In genomic region chr3:194396897-194397756, GRCh38 we compare ENCODE assay signal across 8 cellular contexts. TPM values are rescaled to one million over a fixed set of nuclear protein-coding genes. Genes with fewer than 3 reads are reported as not detected.
A peak's percentile ranks its signal among the peaks of the same experiment; 100 is the strongest.
DNase-seq lines count a peak whose midpoint lies in the region; ATAC-seq and TF ChIP-seq lines count a peak whose summit lies in the region.

No MANE protein-coding gene starts in this region.

- peaks cover 65% of the 10 kb centered on the region for H3K27me3 ChIP-seq in skeletal muscle satellite cell (ENCODE audit: control insufficient read depth, insufficient read depth, low read length)

- DNase-seq in activated CD4-positive, alpha-beta T cell treated with anti-CD3 and anti-CD28 coated beads for 36 hours = peak; percentile 58
- DNase-seq in epithelial cell of esophagus (ENCODE audit: low read depth) = peak; percentile 64
- no peak for DNase-seq in lower leg skin (ENCODE audit: low spot score in 2 of 2)
- no peak for DNase-seq in mucosa of gallbladder (ENCODE audit: low spot score)
- DNase-seq in SKM-1 (lab: John Stamatoyannopoulos, UW; ENCODE audit: unreplicated experiment) = no peak

- peak overlapping the region; percentile 67 for H3K4me3 Mint-ChIP-seq in activated CD4-positive, alpha-beta T cell treated with anti-CD3 and anti-CD28 coated beads for 36 hours

- WGBS in lower leg skin, 2 donors = 24 to 26% methylated on average over 43 to 51 of the region's 69 CpGs

- ATAC-seq in GM19351 (IDR thresholded peaks at IDR 0.05; ENCODE audit: unreplicated experiment) (peak; percentile 38), HG02970 (IDR thresholded peaks at IDR 0.05; ENCODE audit: low FRiP score, unreplicated experiment) (no peak)
- ATAC-seq in activated CD4-positive, alpha-beta T cell treated with anti-CD3 and anti-CD28 coated beads for 36 hours = peak; percentile 53

- no peak overlapping the region for H3K9ac ChIP-seq in skeletal muscle satellite cell (ENCODE audit: low read depth, low read length)

- TF ChIP-seq POLR2A in lower leg skin (IDR thresholded peaks at IDR 0.05) = no peak

- H3K36me3 ChIP-seq in skeletal muscle satellite cell (ENCODE audit: insufficient read depth, low read length) = no peaks in the 10 kb centered on the region

- H3K9me3 ChIP-seq in skeletal muscle satellite cell (replicated peaks; ENCODE audit: low read length) = no peaks in the 10 kb centered on the region

- H3K4me2 ChIP-seq in skeletal muscle satellite cell (ENCODE audit: low read length) = peak overlapping the region; percentile 60

- POLR2A ChIA-PET in activated CD4-positive, alpha-beta T cell treated with anti-CD3 and anti-CD28 coated beads for 36 hours (lab: Charles Lee) = interaction anchor here (0.8 kb wide), 1 partner anchor 325 kb away, joined by 4 read pairs; no protein-coding TSS in a partner anchor

- intact Hi-C loops in activated CD4-positive, alpha-beta T cell treated with anti-CD3 and anti-CD28 coated beads for 36 hours (cut with DNase I, micrococcal nuclease) = loop anchor here (5.0 kb wide), 2 partner anchors 260 to 805 kb away; partner anchors contain the start of genes HES1 (in 2 of the 2) and OPA1 (in 1 of the 2)
- intact Hi-C loops in lower leg skin (cut with DNase I; ENCODE audit: low total_unique reads) = loop anchor here (5.0 kb wide), 1 partner anchor 60 kb away; no protein-coding TSS in a partner anchor

- H3K4me1 ChIP-seq in skeletal muscle satellite cell (ENCODE audit: control insufficient read depth, insufficient read depth, low read length) = peaks cover 4% of the 10 kb centered on the region

- H3K4me1 Mint-ChIP-seq in activated CD4-positive, alpha-beta T cell treated with anti-CD3 and anti-CD28 coated beads for 36 hours = peaks cover 55% of the 10 kb centered on the region

- H3K27me3 Mint-ChIP-seq in activated CD4-positive, alpha-beta T cell treated with anti-CD3 and anti-CD28 coated beads for 36 hours = peaks cover 12% of the 10 kb centered on the region

- CTCF ChIA-PET in activated CD4-positive, alpha-beta T cell treated with anti-CD3 and anti-CD28 coated beads for 36 hours (lab: Charles Lee) = interaction anchor here (0.7 to 5.1 kb wide), 11 partner anchors 10 to 275 kb away, joined by 3 to 37 read pairs (median 4); partner anchors contain the start of gene LSG1

- peak overlapping the region; percentile 60 for H3K27ac Mint-ChIP-seq in activated CD4-positive, alpha-beta T cell treated with anti-CD3 and anti-CD28 coated beads for 36 hours

- TF ChIP-seq CTCF in epithelial cell of esophagus (IDR thresholded peaks at IDR 0.05; ENCODE audit: insufficient read depth, low read depth, low read length, missing control alignments) (no peak), lower leg skin (IDR thresholded peaks at IDR 0.05) (no peak)

- H3K4me3 ChIP-seq in epithelial cell of esophagus (ENCODE audit: low read length) (no peak overlapping the region), skeletal muscle satellite cell (ENCODE audit: low read length) (no peak overlapping the region), lower leg skin (ENCODE audit: low read depth, poor library complexity, severe bottlenecking) (no peak overlapping the region)

- no peaks in the 10 kb centered on the region for H3K36me3 Mint-ChIP-seq in activated CD4-positive, alpha-beta T cell treated with anti-CD3 and anti-CD28 coated beads for 36 hours (ENCODE audit: low read depth)

- no peaks in the 10 kb centered on the region for H3K9me3 Mint-ChIP-seq in activated CD4-positive, alpha-beta T cell treated with anti-CD3 and anti-CD28 coated beads for 36 hours (ENCODE audit: low read depth)

RNA-seq across cellular contexts. Expression of gene GP5, which starts 1.9 kb away (rescaled TPM):
- under 1 TPM; 0.37 to 0.39 TPM for total RNA-seq in activated CD4-positive, alpha-beta T cell treated with anti-CD3 and anti-CD28 coated beads for 36 hours
- total RNA-seq in skeletal muscle satellite cell (2012; rRNA removed) = 0.22 TPM in 1 of 2 replicates, not detected in the other
- under 1 TPM in 1 of 4 donors, not detected in 3; 0.06 TPM for total RNA-seq in lower leg skin
- total RNA-seq in mucosa of gallbladder = 0.17 TPM

RNA-seq across cellular contexts. Expression of gene LRRC15, which starts 27.6 kb away (rescaled TPM):
- under 1 TPM in 1 of 2 experiments, not detected in 1; 0.04 TPM for total RNA-seq in activated CD4-positive, alpha-beta T cell treated with anti-CD3 and anti-CD28 coated beads for 36 hours
- 0.22 and 0.25 TPM in 2 replicates for total RNA-seq in skeletal muscle satellite cell (2012; rRNA removed)
- total RNA-seq in lower leg skin (10 to 100 TPM in 1 of 4 donors, 1 to 10 TPM in 1, under 1 TPM in 2; 0.08 to 21.0 (median 0.63) TPM), mucosa of gallbladder (0.35 TPM)

RNA-seq across cellular contexts. Expression of gene CPN2, which starts 46.0 kb away (rescaled TPM):
- not detected for total RNA-seq in activated CD4-positive, alpha-beta T cell treated with anti-CD3 and anti-CD28 coated beads for 36 hours
- not detected in 2 replicates for total RNA-seq in skeletal muscle satellite cell (2012; rRNA removed)
- total RNA-seq in lower leg skin (under 1 TPM in 1 of 4 donors, not detected in 3; 0.10 TPM), mucosa of gallbladder (0.12 TPM)

Comparison
In these comparisons a context has a peak if more than half of its experiments do, and no peak if none do; other contexts are left out.
1. DNase-seq: peak in activated CD4-positive, alpha-beta T cell treated with anti-CD3 and anti-CD28 coated beads for 36 hours (single experiment) and epithelial cell of esophagus (single experiment); none in lower leg skin (0 of 2), mucosa of gallbladder (single experiment) and SKM-1 (single experiment).